ENCODE assay signal across 8 cellular contexts in genomic region chr5:132497488-132497997, GRCh38. TPM values are rescaled to one million over a fixed set of nuclear protein-coding genes. Genes with fewer than 3 reads are reported as not detected.
DNase-seq lines count a peak whose midpoint lies in the region; ATAC-seq and TF ChIP-seq lines count a peak whose summit lies in the region.

No MANE protein-coding gene starts in this region.

- no peaks in the 10 kb centered on the region for H3K36me3 Mint-ChIP-seq in activated naive CD8-positive, alpha-beta T cell treated with anti-CD3 and anti-CD28 coated beads, Interleukin-2, amount 10 ng/mL, durations not matched to agents 7 days and 5 days

- H3K4me1 Mint-ChIP-seq in activated naive CD8-positive, alpha-beta T cell treated with anti-CD3 and anti-CD28 coated beads, Interleukin-2, amount 10 ng/mL, durations not matched to agents 7 days and 5 days = peaks cover 53% of the 10 kb centered on the region

- H3K27me3 Mint-ChIP-seq in activated naive CD8-positive, alpha-beta T cell treated with anti-CD3 and anti-CD28 coated beads, Interleukin-2, amount 10 ng/mL, durations not matched to agents 7 days and 5 days = no peaks in the 10 kb centered on the region

- no peak for ATAC-seq in activated naive CD8-positive, alpha-beta T cell treated with anti-CD3 and anti-CD28 coated beads, Interleukin-2, amount 10 ng/mL, durations not matched to agents 7 days and 5 days (ENCODE audit: low read depth)
- peak; percentile 28 to 54 for ATAC-seq in left cardiac atrium
- ATAC-seq in psoas muscle = peak; percentile 38 to 43 (median 40)
- no peak for ATAC-seq in HG02623 (IDR thresholded peaks at IDR 0.05; ENCODE audit: unreplicated experiment)

- intact Hi-C loops in left cardiac atrium (cut with DNase I) = loop anchor here in 1 of 2 donors (2.0 kb wide), 1 partner anchor 79 kb away; no protein-coding TSS in a partner anchor
- intact Hi-C loops in psoas muscle (cut with DNase I) = no loop called here

- 37 to 40% (median 38%) methylated on average over 6 of the region's 6 CpGs for WGBS in psoas muscle, 3 donors

- H3K27me3 ChIP-seq in psoas muscle (ENCODE audit: insufficient read depth in 3 of 3, low read length in 2 of 3) = no peaks in the 10 kb centered on the region
- H3K27me3 ChIP-seq in BE2C = no peaks in the 10 kb centered on the region

- no peaks in the 10 kb centered on the region for H3K9me3 ChIP-seq in psoas muscle
- no peaks in the 10 kb centered on the region for H3K9me3 ChIP-seq in BE2C

- H3K4me1 ChIP-seq in psoas muscle (peaks cover 31% of the 10 kb centered on the region), BE2C (peaks cover 4% of the 10 kb centered on the region)

- peak overlapping the region; percentile 87 for H3K4me3 Mint-ChIP-seq in activated naive CD8-positive, alpha-beta T cell treated with anti-CD3 and anti-CD28 coated beads, Interleukin-2, amount 10 ng/mL, durations not matched to agents 7 days and 5 days

- H3K27ac Mint-ChIP-seq in activated naive CD8-positive, alpha-beta T cell treated with anti-CD3 and anti-CD28 coated beads, Interleukin-2, amount 10 ng/mL, durations not matched to agents 7 days and 5 days = peak overlapping the region; percentile 90

- no peaks in the 10 kb centered on the region for H3K36me3 ChIP-seq in psoas muscle (ENCODE audit: insufficient read depth in 1 of 2, low read depth in 1 of 2)
- no peaks in the 10 kb centered on the region for H3K36me3 ChIP-seq in BE2C

- peak overlapping the region; percentile 69 for H3K4me3 ChIP-seq in psoas muscle
- no peak overlapping the region for H3K4me3 ChIP-seq in BE2C (ENCODE audit: low read depth, low read length)

- H3K9me3 Mint-ChIP-seq in activated naive CD8-positive, alpha-beta T cell treated with anti-CD3 and anti-CD28 coated beads, Interleukin-2, amount 10 ng/mL, durations not matched to agents 7 days and 5 days = no peaks in the 10 kb centered on the region

- POLR2A ChIA-PET in activated naive CD8-positive, alpha-beta T cell treated with anti-CD3 and anti-CD28 coated beads, Interleukin-2, amount 10 ng/mL, durations not matched to agents 7 days and 5 days (lab: Charles Lee) = interaction anchor here (0.8 to 27.2 kb wide), 12 partner anchors 21 to 1649 kb away, joined by 3 to 1195 read pairs (median 17); partner anchors contain the start of genes CCNI2 and IRF1

- peak; percentile 95 for DNase-seq in AG08395 (ENCODE audit: low spot score)
- peak; percentile 77 for DNase-seq in HK-2 (ENCODE audit: unreplicated experiment)
- DNase-seq in activated naive CD8-positive, alpha-beta T cell treated with anti-CD3 and anti-CD28 coated beads, Interleukin-2, amount 10 ng/mL, durations not matched to agents 7 days and 5 days = peak; percentile 38
- DNase-seq in left cardiac atrium = peak; percentile 89
- peak; percentile 77 to 84 for DNase-seq in psoas muscle
- DNase-seq in inferior parietal cortex (ENCODE audit: extremely low spot score) = no peak
- no peak for DNase-seq in BE2C

- TF ChIP-seq CTCF in psoas muscle (IDR thresholded peaks at IDR 0.05) (no peak), BE2C (IDR thresholded peaks at IDR 0.05; ENCODE audit: low read depth, low read length) (no peak)

- peak overlapping the region; percentile 77 for H3K27ac ChIP-seq in psoas muscle

RNA-seq across cellular contexts. Expression of gene IRF1, which starts 7.0 kb away (rescaled TPM):
- total RNA-seq in activated naive CD8-positive, alpha-beta T cell treated with anti-CD3 and anti-CD28 coated beads, Interleukin-2, amount 10 ng/mL, durations not matched to agents 7 days and 5 days = 100 to 1,000 TPM; 228 to 238 TPM
- total RNA-seq in left cardiac atrium (10 to 100 TPM; 11.8 to 21.4 TPM), psoas muscle (10 to 100 TPM in 3 of 4 donors, 1 to 10 TPM in 1; 5.5 to 18.8 (median 13.7) TPM)
- polyA plus RNA-seq in psoas muscle = 10 to 100 TPM in 1 of 3 donors, 1 to 10 TPM in 2; 4.7 to 11.8 (median 4.9) TPM
- polyA plus RNA-seq in BE2C (2012; ENCODE audit: insufficient read depth, insufficient read length, low read depth) = 22.5 TPM

RNA-seq across cellular contexts. Expression of gene IL5, which starts 45.8 kb away (rescaled TPM):
- total RNA-seq in activated naive CD8-positive, alpha-beta T cell treated with anti-CD3 and anti-CD28 coated beads, Interleukin-2, amount 10 ng/mL, durations not matched to agents 7 days and 5 days = not detected
- total RNA-seq in left cardiac atrium (not detected), psoas muscle (not detected)
- polyA plus RNA-seq in psoas muscle = not detected
- 1.3 TPM for polyA plus RNA-seq in BE2C (2012; ENCODE audit: insufficient read depth, insufficient read length, low read depth)

RNA-seq across cellular contexts. Expression of gene RAD50, which starts 59.2 kb away (rescaled TPM):
- 10 to 100 TPM; 30.7 to 34.1 TPM for total RNA-seq in activated naive CD8-positive, alpha-beta T cell treated with anti-CD3 and anti-CD28 coated beads, Interleukin-2, amount 10 ng/mL, durations not matched to agents 7 days and 5 days
- total RNA-seq in left cardiac atrium (10 to 100 TPM; 26.7 to 30.2 TPM), psoas muscle (10 to 100 TPM; 28.5 to 35.9 (median 30.1) TPM)
- 10 to 100 TPM in 1 of 3 donors, 1 to 10 TPM in 2; 6.8 to 22.1 (median 9.9) TPM for polyA plus RNA-seq in psoas muscle
- 40.4 TPM for polyA plus RNA-seq in BE2C (2012; ENCODE audit: insufficient read depth, insufficient read length, low read depth)

Comparison
In these comparisons a context has a peak if more than half of its experiments do, and no peak if none do; other contexts are left out.
1. DNase-seq: peak in AG08395 (single experiment), HK-2 (single experiment), activated naive CD8-positive, alpha-beta T cell treated with anti-CD3 and anti-CD28 coated beads, Interleukin-2, amount 10 ng/mL, durations not matched to agents 7 days and 5 days (single experiment), left cardiac atrium (single experiment) and psoas muscle (2 of 2); none in inferior parietal cortex (single experiment) and BE2C (single experiment).
2. ATAC-seq: peak in left cardiac atrium (2 of 2) and psoas muscle (4 of 4); none in activated naive CD8-positive, alpha-beta T cell treated with anti-CD3 and anti-CD28 coated beads, Interleukin-2, amount 10 ng/mL, durations not matched to agents 7 days and 5 days (single experiment) and HG02623 (single experiment).
3. RNA of gene IRF1, which starts 7.0 kb away (total RNA-seq): 228 to 238 TPM in activated naive CD8-positive, alpha-beta T cell treated with anti-CD3 and anti-CD28 coated beads, Interleukin-2, amount 10 ng/mL, durations not matched to agents 7 days and 5 days; 11.8 to 21.4 TPM in left cardiac atrium and 5.5 to 18.8 TPM in psoas muscle; every median in the first group is over 10 times any median in the second.